23 cellular contexts compared by ENCODE assay signal in the genomic region with DNA sequence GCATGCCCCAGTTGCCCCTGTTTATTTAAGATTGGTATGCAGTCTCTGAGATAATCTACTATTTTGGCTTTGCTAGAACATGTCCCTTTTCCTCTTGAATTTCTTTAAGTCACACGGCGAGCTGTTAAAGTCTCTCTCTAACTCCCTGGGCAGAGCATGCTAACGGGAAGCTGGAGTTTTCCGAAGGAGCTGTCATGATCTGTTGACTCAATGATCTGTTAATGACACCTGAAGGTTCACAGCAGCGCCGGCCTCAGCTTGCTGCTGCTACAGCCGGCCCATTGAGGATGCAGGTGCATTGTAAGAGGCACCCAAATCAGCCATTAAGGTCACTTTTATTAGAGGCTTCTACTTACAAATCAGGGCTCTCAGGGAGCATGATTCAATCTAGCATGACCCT.
"Had no signal": no experiment of that assay in that cellular context is flagged by ENCODE, and none has a peak within 500 bp of the region (broad histone marks: within the 10 kb centered on the region; RNA-seq: fewer than 3 reads in every experiment).

No MANE protein-coding gene starts in this region.

- H3K27ac ChIP-seq: epithelial cell of prostate, esophagus squamous epithelium, parathyroid adenoma, suprapubic skin, tibial nerve had no signal

- H3K27ac Mint-ChIP-seq: activated B cell treated with CpG ODN at 0.5 μM for 24 hours; activated CD8-positive, alpha-beta T cell treated with anti-CD3 and anti-CD28 coated beads for 36 hours; activated naive CD4-positive, alpha-beta T cell treated with anti-CD3 and anti-CD28 coated beads, Interleukin-2, amount 50 U/mL, for 72 hours; activated T-helper 2 cell treated with anti-CD3 and anti-CD28 coated beads, Interferon-gamma antibody, Interleukin-2, Interleukin-4, amounts not matched to agents 10 μg/mL and 5 μg/mL and 100 μg/mL, durations not matched to agents 14 hours and 24 hours and 36 hours; dendritic cell treated with granulocyte-macrophage colony-stimulating factor and Interleukin-4, amounts not matched to agents 40 ng/mL and 50 ng/mL, for 4 days; naive thymus-derived CD4-positive, alpha-beta T cell; stimulated activated naive B cell treated with anti-CD40 and anti-IgM and Interleukin-4, amounts not matched to agents 10 μg/mL and 1 μg/mL and 100 μg/mL, for 72 hours had no signal

- H3K4me3 ChIP-seq: esophagus squamous epithelium, suprapubic skin, tibial nerve had no signal

- H3K27me3 Mint-ChIP-seq: activated B cell treated with CpG ODN at 0.5 μM for 24 hours; activated CD8-positive, alpha-beta T cell treated with anti-CD3 and anti-CD28 coated beads for 36 hours; central memory CD8-positive, alpha-beta T cell; dendritic cell treated with granulocyte-macrophage colony-stimulating factor and Interleukin-4, amounts not matched to agents 40 ng/mL and 50 ng/mL, for 4 days; naive thymus-derived CD4-positive, alpha-beta T cell; stimulated activated naive B cell treated with anti-CD40 and anti-IgM and Interleukin-4, amounts not matched to agents 10 μg/mL and 1 μg/mL and 100 μg/mL, for 72 hours had no signal

- H3K4me1 Mint-ChIP-seq: activated B cell treated with CpG ODN at 0.5 μM for 24 hours; central memory CD8-positive, alpha-beta T cell; naive thymus-derived CD4-positive, alpha-beta T cell; stimulated activated naive B cell treated with anti-CD40 and anti-IgM and Interleukin-4, amounts not matched to agents 10 μg/mL and 1 μg/mL and 100 μg/mL, for 72 hours had no signal

- DNase-seq: activated B cell treated with CpG ODN at 0.5 μM for 24 hours; activated CD4-positive, alpha-beta T cell treated with anti-CD3 and anti-CD28 coated beads, Interleukin-2, amount 50 U/mL, for 1 hour; activated CD8-positive, alpha-beta T cell treated with anti-CD3 and anti-CD28 coated beads for 36 hours; activated T-cell treated with anti-CD3 and anti-CD28 coated beads, Interleukin-2, amount 50 U/mL, for 4 hours; anterior cingulate cortex; esophagus squamous epithelium; glutamatergic neuron; midbrain; naive thymus-derived CD4-positive, alpha-beta T cell; nucleus accumbens; right cardiac atrium; stimulated activated CD4-positive, alpha-beta T cell treated with anti-CD3 and anti-CD28 coated beads, Interleukin-15, amount 100 ng/mL, for 24 hours; stimulated activated CD4-positive, alpha-beta T cell treated with anti-CD3 and anti-CD28 coated beads, Interleukin-2, amount 100 ng/mL, for 24 hours; stimulated activated naive B cell treated with anti-CD40 and anti-IgM and Interleukin-4, amounts not matched to agents 10 μg/mL and 1 μg/mL and 100 μg/mL, for 72 hours; T-helper 2 cell had no signal

- H3K79me2 ChIP-seq: parathyroid adenoma had no signal

- ATAC-seq: activated CD8-positive, alpha-beta T cell treated with anti-CD3 and anti-CD28 coated beads for 36 hours; activated naive CD4-positive, alpha-beta T cell treated with anti-CD3 and anti-CD28 coated beads, Interleukin-2, amount 50 U/mL, for 72 hours; activated T-cell treated with anti-CD3 and anti-CD28 coated beads, Interleukin-2, amount 50 U/mL, for 4 hours; naive thymus-derived CD4-positive, alpha-beta T cell; right cardiac atrium; stimulated activated naive B cell treated with anti-CD40 and anti-IgM and Interleukin-4, amounts not matched to agents 10 μg/mL and 1 μg/mL and 100 μg/mL, for 72 hours had no signal

- H3K9me3 Mint-ChIP-seq: activated B cell treated with CpG ODN at 0.5 μM for 24 hours; stimulated activated naive B cell treated with anti-CD40 and anti-IgM and Interleukin-4, amounts not matched to agents 10 μg/mL and 1 μg/mL and 100 μg/mL, for 72 hours had no signal

- H3K9me3 ChIP-seq: esophagus squamous epithelium, tibial nerve had no signal

- H3K4me3 Mint-ChIP-seq: activated B cell treated with CpG ODN at 0.5 μM for 24 hours; activated CD8-positive, alpha-beta T cell treated with anti-CD3 and anti-CD28 coated beads for 36 hours; activated T-cell treated with anti-CD3 and anti-CD28 coated beads, Interleukin-2, amount 50 U/mL, for 4 hours; central memory CD8-positive, alpha-beta T cell; dendritic cell treated with granulocyte-macrophage colony-stimulating factor and Interleukin-4, amounts not matched to agents 40 ng/mL and 50 ng/mL, for 4 days; naive thymus-derived CD4-positive, alpha-beta T cell; stimulated activated naive B cell treated with anti-CD40 and anti-IgM and Interleukin-4, amounts not matched to agents 10 μg/mL and 1 μg/mL and 100 μg/mL, for 72 hours had no signal

- H3K27me3 ChIP-seq: esophagus squamous epithelium, suprapubic skin, tibial nerve had no signal

- H3K9ac ChIP-seq: parathyroid adenoma had no signal

- H3K4me1 ChIP-seq: esophagus squamous epithelium, parathyroid adenoma, suprapubic skin, tibial nerve had no signal

- H3K36me3 Mint-ChIP-seq: activated naive CD4-positive, alpha-beta T cell treated with anti-CD3 and anti-CD28 coated beads, Interleukin-2, amount 50 U/mL, for 72 hours; naive thymus-derived CD4-positive, alpha-beta T cell; stimulated activated naive B cell treated with anti-CD40 and anti-IgM and Interleukin-4, amounts not matched to agents 10 μg/mL and 1 μg/mL and 100 μg/mL, for 72 hours had no signal

- H3K36me3 ChIP-seq: esophagus squamous epithelium, suprapubic skin, tibial nerve had no signal
